19 cellular contexts compared by ENCODE assay signal in the genomic region with DNA sequence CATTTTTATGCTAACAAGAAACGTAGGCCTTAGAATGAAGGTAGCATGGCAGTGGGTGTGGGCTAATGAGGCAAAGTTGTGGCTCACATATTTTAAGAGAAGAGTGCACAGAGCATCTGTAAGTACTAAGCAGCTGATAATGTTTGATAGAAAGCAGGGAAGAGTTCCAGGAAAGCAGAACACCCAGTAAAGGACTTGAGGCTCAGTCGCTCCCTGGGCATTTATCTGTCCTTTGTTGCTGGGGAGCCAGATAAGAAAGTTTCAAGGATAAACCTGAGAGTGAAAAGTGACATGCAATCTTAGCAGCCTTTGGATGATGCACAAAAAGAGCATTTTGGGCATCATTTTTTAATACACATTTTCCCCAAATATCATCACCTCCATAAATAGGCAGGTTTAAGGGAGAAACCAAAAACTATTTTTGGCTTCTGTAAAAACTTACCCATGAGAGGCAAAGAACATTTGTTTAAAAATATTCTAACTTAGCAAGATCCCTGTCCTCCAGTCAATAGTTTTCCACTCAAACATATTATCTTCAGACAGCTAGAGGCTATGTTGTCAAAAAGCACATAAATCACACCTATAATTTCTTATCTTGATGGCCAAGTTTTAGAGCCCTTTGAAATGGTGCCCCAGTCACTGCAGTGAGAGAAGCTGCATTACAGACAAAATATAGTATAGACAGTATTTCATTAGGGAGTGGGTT. TPM values are rescaled to one million over a fixed set of nuclear protein-coding genes. Genes with fewer than 3 reads are reported as not detected.
DNase-seq lines count a peak whose midpoint lies in the region; ATAC-seq and TF ChIP-seq lines count a peak whose summit lies in the region.
"Had no signal": no experiment of that assay in that cellular context is flagged by ENCODE, and none has a peak within 500 bp of the region (broad histone marks: within the 10 kb centered on the region; RNA-seq: fewer than 3 reads in every experiment).

No MANE protein-coding gene starts in this region.

- H3K27ac ChIP-seq in heart left ventricle (peak overlapping the region in 7 of 12 donors; percentile 32 to 76 (median 50)), trophoblast cell (ENCODE audit: low read depth, low read length) (peak overlapping the region; percentile 94), colonic mucosa (no peak overlapping the region), SJCRH30 (no peak overlapping the region)
- H3K27ac ChIP-seq: psoas muscle had no signal

- no peak overlapping the region for H2AK5ac ChIP-seq in trophoblast cell (ENCODE audit: low read length)

- H3K79me1 ChIP-seq in trophoblast cell (ENCODE audit: low read length): peaks cover 24% of the 10 kb centered on the region

- ATAC-seq in SK-N-SH treated with all-trans-retinoic acid at 6 μM for 48 hours: no peak
- peak in 1 of 4 donors; percentile 16 for ATAC-seq in heart left ventricle
- ATAC-seq: HCT116; psoas muscle; stimulated activated memory B cell treated with anti-CD40 and anti-IgM and Interleukin-4, amounts not matched to agents 10 μg/mL and 1 μg/mL and 100 μg/mL, for 72 hours had no signal

- no peak overlapping the region for H2AFZ ChIP-seq in trophoblast cell (ENCODE audit: insufficient read depth, low read length, poor library complexity)

- peak overlapping the region in 1 of 12 donors; percentile 1 for H3K4me3 ChIP-seq in heart left ventricle
- no peak overlapping the region for H3K4me3 ChIP-seq in trophoblast cell (ENCODE audit: low read depth, low read length)
- H3K4me3 ChIP-seq in colonic mucosa: no peak overlapping the region
- H3K4me3 ChIP-seq in SJCRH30: no peak overlapping the region
- H3K4me3 ChIP-seq: psoas muscle, tibial nerve had no signal

- TF ChIP-seq CTCF in heart left ventricle (IDR thresholded peaks at IDR 0.05): no peak
- TF ChIP-seq CTCF in colonic mucosa (IDR thresholded peaks at IDR 0.05): no peak

- no peak overlapping the region for H3K18ac ChIP-seq in trophoblast cell (ENCODE audit: low read length)

- 31 to 47% (median 39%) methylated on average over 2 of the region's 2 CpGs for WGBS in heart left ventricle, 4 donors
- WGBS in trophoblast cell (ENCODE audit: extremely low coverage, insufficient coverage, insufficient read length): no CpG with 5 or more reads among the region's 2 CpGs

- H3K23ac ChIP-seq in trophoblast cell (ENCODE audit: low read length): no peak overlapping the region

- H3K9ac ChIP-seq in trophoblast cell (ENCODE audit: low read length) (no peak overlapping the region), colonic mucosa (ENCODE audit: low read depth in 2 of 2, low read length in 2 of 2) (no peak overlapping the region)

- H3K4me2 ChIP-seq in trophoblast cell (ENCODE audit: low read length): peak overlapping the region; percentile 38

- DNase-seq in G401 (ENCODE audit: low spot score): peak; percentile 60
- no peak for DNase-seq in heart left ventricle
- no peak for DNase-seq in trophoblast cell
- DNase-seq in occipital lobe (lab: John Stamatoyannopoulos, UW): no peak
- no peak for DNase-seq in colonic mucosa
- no peak for DNase-seq in COR-L47 (lab: John Stamatoyannopoulos, UW)
- no peak for DNase-seq in SJCRH30
- DNase-seq: activated CD4-positive, alpha-beta T cell treated with anti-CD3 and anti-CD28 coated beads for 1 hour; CD4-positive, CD25-positive, alpha-beta regulatory T cell; cerebellar nuclear complex; DMS53; naive B cell; NCI-H1436; psoas muscle; T-helper 2 cell had no signal

- no peak overlapping the region for H2BK12ac ChIP-seq in trophoblast cell (ENCODE audit: low read length)

- peaks cover 0 to 24% (median 2%) of the 10 kb centered on the region in 12 donors for H3K4me1 ChIP-seq in heart left ventricle
- peaks cover 20 to 29% of the 10 kb centered on the region in 2 experiments for H3K4me1 ChIP-seq in trophoblast cell (ENCODE audit: control insufficient read depth in 1 of 2, insufficient read depth in 2 of 2, low read length in 2 of 2)
- H3K4me1 ChIP-seq in colonic mucosa: peaks cover 6% of the 10 kb centered on the region
- H3K4me1 ChIP-seq in SJCRH30: peaks cover 40% of the 10 kb centered on the region
- H3K4me1 ChIP-seq: psoas muscle had no signal

- no peaks in the 10 kb centered on the region for H3K27me3 ChIP-seq in heart left ventricle
- no peaks in the 10 kb centered on the region for H3K27me3 ChIP-seq in trophoblast cell (ENCODE audit: insufficient read depth, low read length)
- H3K27me3 ChIP-seq in colonic mucosa: no peaks in the 10 kb centered on the region
- H3K27me3 ChIP-seq in SJCRH30: no peaks in the 10 kb centered on the region
- H3K27me3 ChIP-seq: tibial nerve had no signal

- H4K12ac ChIP-seq in trophoblast cell (ENCODE audit: low read depth, low read length): no peak overlapping the region

- peak overlapping the region; percentile 9 for H2BK5ac ChIP-seq in trophoblast cell (ENCODE audit: low read depth, low read length, poor library complexity)

- in situ Hi-C loops in G401 (cut with HindIII; ENCODE audit: low sequenced_read_pairs): no loop called here

- no peak overlapping the region for H3K4ac ChIP-seq in trophoblast cell (ENCODE audit: low read depth, low read length)

- no peak overlapping the region for H4K91ac ChIP-seq in trophoblast cell (ENCODE audit: low read depth, low read length)

- no peak for TF ChIP-seq POLR2A in heart left ventricle (IDR thresholded peaks at IDR 0.05)

- no peaks in the 10 kb centered on the region for H3K36me3 ChIP-seq in heart left ventricle
- peaks cover 0 to 4% of the 10 kb centered on the region in 2 experiments for H3K36me3 ChIP-seq in trophoblast cell (ENCODE audit: control insufficient read depth in 1 of 2, insufficient read depth in 2 of 2, low read length in 2 of 2)
- no peaks in the 10 kb centered on the region for H3K36me3 ChIP-seq in colonic mucosa
- no peaks in the 10 kb centered on the region for H3K36me3 ChIP-seq in SJCRH30
- H3K36me3 ChIP-seq: tibial nerve had no signal

- H3K9me3 ChIP-seq in heart left ventricle: no peaks in the 10 kb centered on the region
- peaks cover 2% of the 10 kb centered on the region for H3K9me3 ChIP-seq in trophoblast cell (ENCODE audit: insufficient read depth, low read depth, low read length)
- H3K9me3 ChIP-seq in colonic mucosa: no peaks in the 10 kb centered on the region
- no peaks in the 10 kb centered on the region for H3K9me3 ChIP-seq in SJCRH30 (replicated peaks)
- H3K9me3 ChIP-seq: psoas muscle, tibial nerve had no signal

- no peak overlapping the region for H4K8ac ChIP-seq in trophoblast cell (ENCODE audit: low read depth, low read length)

- intact Hi-C loops in heart left ventricle (cut with DNase I) (loop anchor here in 1 of 10 donors (5.0 kb wide), 1 partner anchor 35 kb away; no protein-coding TSS in a partner anchor), colonic mucosa (cut with DNase I) (no loop called here)

- no peak overlapping the region for H3K14ac ChIP-seq in trophoblast cell (ENCODE audit: low read length)

- H2BK120ac ChIP-seq in trophoblast cell (ENCODE audit: insufficient read depth, low read length, poor library complexity): no peak overlapping the region

- H3K79me2 ChIP-seq in trophoblast cell (ENCODE audit: control insufficient read depth, insufficient read depth, low read length, poor library complexity): peaks cover 17% of the 10 kb centered on the region

TF ChIP-seq in SK-N-SH treated with all-trans-retinoic acid at 6 μM for 48 hours, 23 proteins besides CTCF, POLR2A, EP300 and RAD21:
- no peak for TF ChIP-seq RARB (CRISPR knock-in tag; IDR thresholded peaks at IDR 0.05)
- TF ChIP-seq TCF4 (CRISPR knock-in tag; IDR thresholded peaks at IDR 0.05; ENCODE audit: borderline replicate concordance): peak; percentile 18; the same call in 1 of the 2 replicates

RNA-seq across cellular contexts. Expression of a gene that starts 3.4 kb away (rescaled TPM):
- total RNA-seq in G401 (2014; rRNA removed; shearing (Covaris generic)): 0.07 and 0.37 TPM in 2 replicates
- total RNA-seq in heart left ventricle: 1 to 10 TPM in 8 of 9 donors, under 1 TPM in 1; 0.62 to 6.5 (median 2.5) TPM
- 1 to 10 TPM in 1 of 2 donors, under 1 TPM in 1; 0.29 to 1.1 TPM for polyA plus RNA-seq in heart left ventricle
- 16.5 and 20.5 TPM in 2 replicates for polyA plus RNA-seq in trophoblast cell (2013)
- total RNA-seq in occipital lobe: 1.4 TPM
- total RNA-seq in colonic mucosa: 1 to 10 TPM; 1.1 to 1.5 TPM
- 10.4 and 12.4 TPM in 2 replicates for total RNA-seq in SJCRH30 (2014; rRNA removed; shearing (Covaris generic))
- polyA plus RNA-seq: CD4-positive, CD25-positive, alpha-beta regulatory T cell had no signal

Comparison
In these comparisons a context has a peak if more than half of its experiments do, and no peak if none do; other contexts are left out.
1. H3K27ac ChIP-seq: peak in heart left ventricle (7 of 12) and trophoblast cell (single experiment); none in colonic mucosa (single experiment) and SJCRH30 (single experiment).